Comparison of ENCODE assay signal across 8 cellular contexts in genomic region chr12:121713257-121714155, GRCh38.
DNase-seq lines count a peak whose midpoint lies in the region; ATAC-seq and TF ChIP-seq lines count a peak whose summit lies in the region.

No MANE protein-coding gene starts in this region.

- peak overlapping the region; percentile 83 for H3K9ac ChIP-seq in BLaER1

- TF ChIP-seq CTCF in HL-60 (IDR thresholded peaks at IDR 0.05; ENCODE audit: insufficient read depth, low read length) (no peak), GM10248 (IDR thresholded peaks at IDR 0.05; ENCODE audit: control extremely low read depth, extremely low read depth, low read depth, missing control alignments) (no peak)

- H3K27me3 Mint-ChIP-seq in activated naive CD8-positive, alpha-beta T cell treated with anti-CD3 and anti-CD28 coated beads, Interleukin-2, amount 50 U/mL, for 24 hours, result no peaks in the 10 kb centered on the region
- no peaks in the 10 kb centered on the region for H3K27me3 Mint-ChIP-seq in stimulated activated naive CD8-positive, alpha-beta T cell treated with anti-CD3 and anti-CD28 coated beads, Interleukin-15, amount 100 ng/mL, for 72 hours

- H3K36me3 ChIP-seq in BLaER1, result peaks cover 20% of the 10 kb centered on the region

- H3K27ac ChIP-seq in BLaER1 (peak overlapping the region; percentile 76), HL-60 (replicated peaks) (peak overlapping the region; percentile 57)

- H3K9me3 ChIP-seq in BLaER1 (no peaks in the 10 kb centered on the region), iPS-18c (ENCODE audit: control insufficient read depth, insufficient read depth, low read length) (no peaks in the 10 kb centered on the region)

- peak overlapping the region; percentile 100 for H3K4me2 ChIP-seq in BLaER1

- DNase-seq in HL-60 (ENCODE audit: low read depth in 1 of 2, low spot score in 1 of 2) (peak in 1 of 2 experiments; percentile 4), GM10248 (ENCODE audit: extremely low spot score) (no peak), superior temporal gyrus (ENCODE audit: extremely low spot score) (no peak), NCI-H146 (lab: John Stamatoyannopoulos, UW) (no peak)
- DNase-seq in activated naive CD8-positive, alpha-beta T cell treated with anti-CD3 and anti-CD28 coated beads, Interleukin-2, amount 50 U/mL, for 24 hours, result no peak
- DNase-seq in stimulated activated naive CD8-positive, alpha-beta T cell treated with anti-CD3 and anti-CD28 coated beads, Interleukin-15, amount 100 ng/mL, for 72 hours, result peak in 1 of 2 donors; percentile 16

- peak; percentile 21 for ATAC-seq in activated naive CD8-positive, alpha-beta T cell treated with anti-CD3 and anti-CD28 coated beads, Interleukin-2, amount 50 U/mL, for 24 hours
- peak; percentile 24 for ATAC-seq in stimulated activated naive CD8-positive, alpha-beta T cell treated with anti-CD3 and anti-CD28 coated beads, Interleukin-15, amount 100 ng/mL, for 72 hours

- POLR2A ChIA-PET in GM10248 (lab: Yijun Ruan, JAX), result interaction anchor here (1.3 kb wide), 1 partner anchor 91 kb away, joined by 4 read pairs; the partner anchor contains the start of gene SETD1B

- H3K4me3 Mint-ChIP-seq in activated naive CD8-positive, alpha-beta T cell treated with anti-CD3 and anti-CD28 coated beads, Interleukin-2, amount 50 U/mL, for 24 hours, result peak overlapping the region; percentile 97
- H3K4me3 Mint-ChIP-seq in stimulated activated naive CD8-positive, alpha-beta T cell treated with anti-CD3 and anti-CD28 coated beads, Interleukin-15, amount 100 ng/mL, for 72 hours, result peak overlapping the region; percentile 93 to 99

- peaks cover 52% of the 10 kb centered on the region for H4K20me1 ChIP-seq in BLaER1

- peak overlapping the region; percentile 59 for H3K27ac Mint-ChIP-seq in activated naive CD8-positive, alpha-beta T cell treated with anti-CD3 and anti-CD28 coated beads, Interleukin-2, amount 50 U/mL, for 24 hours
- H3K27ac Mint-ChIP-seq in stimulated activated naive CD8-positive, alpha-beta T cell treated with anti-CD3 and anti-CD28 coated beads, Interleukin-15, amount 100 ng/mL, for 72 hours, result peak overlapping the region; percentile 44 to 83

- H3K4me1 Mint-ChIP-seq in activated naive CD8-positive, alpha-beta T cell treated with anti-CD3 and anti-CD28 coated beads, Interleukin-2, amount 50 U/mL, for 24 hours, result peaks cover 20% of the 10 kb centered on the region
- H3K4me1 Mint-ChIP-seq in stimulated activated naive CD8-positive, alpha-beta T cell treated with anti-CD3 and anti-CD28 coated beads, Interleukin-15, amount 100 ng/mL, for 72 hours, result peaks cover 30% of the 10 kb centered on the region

- H3K27me3 ChIP-seq in BLaER1 (no peaks in the 10 kb centered on the region), HL-60 (ENCODE audit: insufficient read depth, poor library complexity, severe bottlenecking) (no peaks in the 10 kb centered on the region)

- H3K36me3 Mint-ChIP-seq in activated naive CD8-positive, alpha-beta T cell treated with anti-CD3 and anti-CD28 coated beads, Interleukin-2, amount 50 U/mL, for 24 hours (ENCODE audit: low read depth), result peaks cover 4% of the 10 kb centered on the region

- H3K9me3 Mint-ChIP-seq in activated naive CD8-positive, alpha-beta T cell treated with anti-CD3 and anti-CD28 coated beads, Interleukin-2, amount 50 U/mL, for 24 hours, result no peaks in the 10 kb centered on the region
- no peaks in the 10 kb centered on the region for H3K9me3 Mint-ChIP-seq in stimulated activated naive CD8-positive, alpha-beta T cell treated with anti-CD3 and anti-CD28 coated beads, Interleukin-15, amount 100 ng/mL, for 72 hours

- H3K4me1 ChIP-seq in BLaER1, result peaks cover 44% of the 10 kb centered on the region

- peak overlapping the region; percentile 99 for H3K4me3 ChIP-seq in BLaER1
- H3K4me3 ChIP-seq in HL-60 (replicated peaks; ENCODE audit: insufficient read depth, low read length), result peak overlapping the region; percentile 100
- peak overlapping the region; percentile 94 for H3K4me3 ChIP-seq in iPS-18c (ENCODE audit: insufficient read depth, low read depth, low read length)

- CTCF ChIA-PET in GM10248 (lab: Yijun Ruan, JAX), result interaction anchor here (0.9 to 4.8 kb wide), 8 partner anchors 7 to 214 kb away, joined by 3 to 58 read pairs (median 5); partner anchors contain the start of gene RHOF
